In genomic region chr1:183096889-183097288, GRCh38 we compare ENCODE assay signal across 14 cellular contexts.
DNase-seq lines count a peak whose midpoint lies in the region; ATAC-seq and TF ChIP-seq lines count a peak whose summit lies in the region.
"Had no signal": no experiment of that assay in that cellular context is flagged by ENCODE, and none has a peak within 500 bp of the region (broad histone marks: within the 10 kb centered on the region; RNA-seq: fewer than 3 reads in every experiment).

No MANE protein-coding gene starts in this region.

- intact Hi-C loops in right cardiac atrium (cut with DNase I) (loop anchor here in 1 of 4 donors (10.0 kb wide), 1 partner anchor 52 kb away; no protein-coding TSS in a partner anchor), sigmoid colon (cut with DNase I) (no loop called here)
- intact Hi-C loops in activated T-helper 1 cell treated with anti-CD3 and anti-CD28 coated beads, Interleukin-12 subunit alpha, Interleukin-12 subunit beta, Interleukin-2, Interleukin-4 antibody, amounts not matched to agents 30 ng/mL and 10 ng/mL and 1 ng/mL, durations not matched to agents 14 hours and 24 hours and 36 hours (cut with micrococcal nuclease), result no loop called here
- intact Hi-C loops in activated CD4-positive, alpha-beta T cell treated with anti-CD3 and anti-CD28 coated beads, Interleukin-2, amount 10 ng/mL, durations not matched to agents 24 days and 14 days (cut with micrococcal nuclease), result no loop called here

- H3K4me3 ChIP-seq in BLaER1 treated with 17β-estradiol and CSF1 and Interleukin-3, amounts not matched to agents 10 nM and 100 nM, result no peak overlapping the region
- H3K4me3 ChIP-seq in astrocyte of the spinal cord (ENCODE audit: low read depth, low read length), result no peak overlapping the region
- H3K4me3 ChIP-seq in right cardiac atrium (ENCODE audit: low read length), result no peak overlapping the region
- no peak overlapping the region for H3K4me3 ChIP-seq in sigmoid colon

- peaks cover 5 to 100% (median 49%) of the 10 kb centered on the region in 11 experiments; a peak in 18 of 22 replicates for H4K20me1 ChIP-seq in BLaER1 treated with 17β-estradiol and CSF1 and Interleukin-3, amounts not matched to agents 10 nM and 100 nM

- no peak for TF ChIP-seq POLR2A in sigmoid colon (IDR thresholded peaks at IDR 0.05)

- ATAC-seq in right cardiac atrium, result peak; percentile 70 to 79
- no peak for ATAC-seq in natural killer cell treated with Interleukin-12 subunit alpha and Interleukin-12 subunit beta and Interleukin-15 and Interleukin-18, amount 100 ng/mL, for 72 hours
- ATAC-seq in activated naive CD4-positive, alpha-beta T cell treated with anti-CD3 and anti-CD28 coated beads, Interleukin-2, amount 50 U/mL, for 72 hours, result no peak
- ATAC-seq: PC-3 had no signal

- peaks cover 17 to 44% (median 30%) of the 10 kb centered on the region in 10 experiments for H3K4me1 ChIP-seq in BLaER1 treated with 17β-estradiol and CSF1 and Interleukin-3, amounts not matched to agents 10 nM and 100 nM
- peaks cover 15% of the 10 kb centered on the region for H3K4me1 ChIP-seq in right cardiac atrium (ENCODE audit: control insufficient read depth, insufficient read depth, low read length)
- H3K4me1 ChIP-seq in sigmoid colon, result peaks cover 0 to 97% (median 91%) of the 10 kb centered on the region in 4 donors

- H3K9ac ChIP-seq in BLaER1 treated with 17β-estradiol and CSF1 and Interleukin-3, amounts not matched to agents 10 nM and 100 nM, result no peak overlapping the region

- no peaks in the 10 kb centered on the region for H3K4me1 Mint-ChIP-seq in natural killer cell treated with Interleukin-12 subunit alpha and Interleukin-12 subunit beta and Interleukin-15 and Interleukin-18, amount 100 ng/mL, for 72 hours (ENCODE audit: low read depth in 2 of 2)
- no peaks in the 10 kb centered on the region for H3K4me1 Mint-ChIP-seq in activated T-helper 1 cell treated with anti-CD3 and anti-CD28 coated beads, Interleukin-12 subunit alpha, Interleukin-12 subunit beta, Interleukin-2, Interleukin-4 antibody, amounts not matched to agents 30 ng/mL and 10 ng/mL and 1 ng/mL, durations not matched to agents 14 hours and 24 hours and 36 hours (ENCODE audit: low read depth)
- H3K4me1 Mint-ChIP-seq in activated CD4-positive, alpha-beta T cell treated with anti-CD3 and anti-CD28 coated beads, Interleukin-2, amount 10 ng/mL, durations not matched to agents 24 days and 14 days, result no peaks in the 10 kb centered on the region
- H3K4me1 Mint-ChIP-seq: activated naive CD8-positive, alpha-beta T cell treated with anti-CD3 and anti-CD28 coated beads for 36 hours had no signal

- peaks cover 11 to 16% of the 10 kb centered on the region in 2 donors for H3K27me3 Mint-ChIP-seq in natural killer cell treated with Interleukin-12 subunit alpha and Interleukin-12 subunit beta and Interleukin-15 and Interleukin-18, amount 100 ng/mL, for 72 hours
- peaks cover 14% of the 10 kb centered on the region for H3K27me3 Mint-ChIP-seq in activated T-helper 1 cell treated with anti-CD3 and anti-CD28 coated beads, Interleukin-12 subunit alpha, Interleukin-12 subunit beta, Interleukin-2, Interleukin-4 antibody, amounts not matched to agents 30 ng/mL and 10 ng/mL and 1 ng/mL, durations not matched to agents 14 hours and 24 hours and 36 hours (ENCODE audit: insufficient read depth)
- peaks cover 11% of the 10 kb centered on the region for H3K27me3 Mint-ChIP-seq in activated CD4-positive, alpha-beta T cell treated with anti-CD3 and anti-CD28 coated beads, Interleukin-2, amount 10 ng/mL, durations not matched to agents 24 days and 14 days

- no peak overlapping the region for H3K4me3 Mint-ChIP-seq in natural killer cell treated with Interleukin-12 subunit alpha and Interleukin-12 subunit beta and Interleukin-15 and Interleukin-18, amount 100 ng/mL, for 72 hours
- no peak overlapping the region for H3K4me3 Mint-ChIP-seq in activated T-helper 1 cell treated with anti-CD3 and anti-CD28 coated beads, Interleukin-12 subunit alpha, Interleukin-12 subunit beta, Interleukin-2, Interleukin-4 antibody, amounts not matched to agents 30 ng/mL and 10 ng/mL and 1 ng/mL, durations not matched to agents 14 hours and 24 hours and 36 hours
- H3K4me3 Mint-ChIP-seq in activated CD4-positive, alpha-beta T cell treated with anti-CD3 and anti-CD28 coated beads, Interleukin-2, amount 10 ng/mL, durations not matched to agents 24 days and 14 days, result no peak overlapping the region
- H3K4me3 Mint-ChIP-seq: activated naive CD8-positive, alpha-beta T cell treated with anti-CD3 and anti-CD28 coated beads for 36 hours had no signal

- no peaks in the 10 kb centered on the region for H3K27me3 ChIP-seq in BLaER1 treated with 17β-estradiol and CSF1 and Interleukin-3, amounts not matched to agents 10 nM and 100 nM
- H3K27me3 ChIP-seq in right cardiac atrium (ENCODE audit: control insufficient read depth, insufficient read depth), result no peaks in the 10 kb centered on the region
- no peaks in the 10 kb centered on the region for H3K27me3 ChIP-seq in sigmoid colon

- no peaks in the 10 kb centered on the region for H3K9me3 Mint-ChIP-seq in natural killer cell treated with Interleukin-12 subunit alpha and Interleukin-12 subunit beta and Interleukin-15 and Interleukin-18, amount 100 ng/mL, for 72 hours
- H3K9me3 Mint-ChIP-seq in activated naive CD4-positive, alpha-beta T cell treated with anti-CD3 and anti-CD28 coated beads, Interleukin-2, amount 50 U/mL, for 72 hours, result no peaks in the 10 kb centered on the region
- no peaks in the 10 kb centered on the region for H3K9me3 Mint-ChIP-seq in activated T-helper 1 cell treated with anti-CD3 and anti-CD28 coated beads, Interleukin-12 subunit alpha, Interleukin-12 subunit beta, Interleukin-2, Interleukin-4 antibody, amounts not matched to agents 30 ng/mL and 10 ng/mL and 1 ng/mL, durations not matched to agents 14 hours and 24 hours and 36 hours
- H3K9me3 Mint-ChIP-seq in activated CD4-positive, alpha-beta T cell treated with anti-CD3 and anti-CD28 coated beads, Interleukin-2, amount 10 ng/mL, durations not matched to agents 24 days and 14 days, result no peaks in the 10 kb centered on the region
- H3K9me3 Mint-ChIP-seq: activated naive CD8-positive, alpha-beta T cell treated with anti-CD3 and anti-CD28 coated beads for 36 hours had no signal

- no peak for TF ChIP-seq EP300 in sigmoid colon (IDR thresholded peaks at IDR 0.05)

- H3K36me3 Mint-ChIP-seq in natural killer cell treated with Interleukin-12 subunit alpha and Interleukin-12 subunit beta and Interleukin-15 and Interleukin-18, amount 100 ng/mL, for 72 hours, result no peaks in the 10 kb centered on the region
- H3K36me3 Mint-ChIP-seq in activated naive CD4-positive, alpha-beta T cell treated with anti-CD3 and anti-CD28 coated beads, Interleukin-2, amount 50 U/mL, for 72 hours, result no peaks in the 10 kb centered on the region
- H3K36me3 Mint-ChIP-seq in activated T-helper 1 cell treated with anti-CD3 and anti-CD28 coated beads, Interleukin-12 subunit alpha, Interleukin-12 subunit beta, Interleukin-2, Interleukin-4 antibody, amounts not matched to agents 30 ng/mL and 10 ng/mL and 1 ng/mL, durations not matched to agents 14 hours and 24 hours and 36 hours (ENCODE audit: low read depth), result no peaks in the 10 kb centered on the region
- no peaks in the 10 kb centered on the region for H3K36me3 Mint-ChIP-seq in activated CD4-positive, alpha-beta T cell treated with anti-CD3 and anti-CD28 coated beads, Interleukin-2, amount 10 ng/mL, durations not matched to agents 24 days and 14 days (ENCODE audit: low read depth)
- H3K36me3 Mint-ChIP-seq: activated naive CD8-positive, alpha-beta T cell treated with anti-CD3 and anti-CD28 coated beads for 36 hours had no signal

- TF ChIP-seq CTCF in astrocyte of the spinal cord (IDR thresholded peaks at IDR 0.05; ENCODE audit: low read depth, low read length) (no peak), sigmoid colon (IDR thresholded peaks at IDR 0.05) (no peak)

- H3K9me3 ChIP-seq in BLaER1 treated with 17β-estradiol and CSF1 and Interleukin-3, amounts not matched to agents 10 nM and 100 nM (replicated peaks in 1 of 11), result no peaks in the 10 kb centered on the region; a peak in 1 of 22 replicates
- no peaks in the 10 kb centered on the region for H3K9me3 ChIP-seq in right cardiac atrium (ENCODE audit: control insufficient read depth, low read length)
- no peaks in the 10 kb centered on the region for H3K9me3 ChIP-seq in sigmoid colon

- 0 out of 22 replicates have a peak overlapping the region, but pooled peaks of 2 of the 11 experiments have one; percentile 1 to 17 for H3K27ac ChIP-seq in BLaER1 treated with 17β-estradiol and CSF1 and Interleukin-3, amounts not matched to agents 10 nM and 100 nM
- peak overlapping the region; percentile 70 for H3K27ac ChIP-seq in right cardiac atrium (ENCODE audit: low read length)
- peak overlapping the region; percentile 53 to 74 (median 64) for H3K27ac ChIP-seq in sigmoid colon
- H3K27ac ChIP-seq: C4-2B had no signal

- peak overlapping the region in 8 of 11 experiments; percentile 2 to 47 (median 26); a peak in 11 of 22 replicates for H3K4me2 ChIP-seq in BLaER1 treated with 17β-estradiol and CSF1 and Interleukin-3, amounts not matched to agents 10 nM and 100 nM

- H3K36me3 ChIP-seq in BLaER1 treated with 17β-estradiol and CSF1 and Interleukin-3, amounts not matched to agents 10 nM and 100 nM, result peaks cover 0 to 68% (median 39%) of the 10 kb centered on the region in 11 experiments; a peak in 16 of 22 replicates
- H3K36me3 ChIP-seq in sigmoid colon, result no peaks in the 10 kb centered on the region

- WGBS in right cardiac atrium, result 50% methylated on average over 3 of the region's 3 CpGs
- WGBS in sigmoid colon, 2 donors, result 68 to 76% methylated on average over 3 of the region's 3 CpGs

- no peak overlapping the region for H3K27ac Mint-ChIP-seq in natural killer cell treated with Interleukin-12 subunit alpha and Interleukin-12 subunit beta and Interleukin-15 and Interleukin-18, amount 100 ng/mL, for 72 hours
- no peak overlapping the region for H3K27ac Mint-ChIP-seq in activated naive CD4-positive, alpha-beta T cell treated with anti-CD3 and anti-CD28 coated beads, Interleukin-2, amount 50 U/mL, for 72 hours
- no peak overlapping the region for H3K27ac Mint-ChIP-seq in activated T-helper 1 cell treated with anti-CD3 and anti-CD28 coated beads, Interleukin-12 subunit alpha, Interleukin-12 subunit beta, Interleukin-2, Interleukin-4 antibody, amounts not matched to agents 30 ng/mL and 10 ng/mL and 1 ng/mL, durations not matched to agents 14 hours and 24 hours and 36 hours
- H3K27ac Mint-ChIP-seq in activated CD4-positive, alpha-beta T cell treated with anti-CD3 and anti-CD28 coated beads, Interleukin-2, amount 10 ng/mL, durations not matched to agents 24 days and 14 days, result no peak overlapping the region
- H3K27ac Mint-ChIP-seq: activated naive CD8-positive, alpha-beta T cell treated with anti-CD3 and anti-CD28 coated beads for 36 hours had no signal

- DNase-seq in astrocyte of the spinal cord (ENCODE audit: low read depth, low spot score) (peak; percentile 51), right cardiac atrium (no peak), sigmoid colon (peak; percentile 77)
- DNase-seq in natural killer cell treated with Interleukin-12 subunit alpha and Interleukin-12 subunit beta and Interleukin-15 and Interleukin-18, amount 100 ng/mL, for 72 hours (ENCODE audit: low spot score), result no peak
- DNase-seq in activated naive CD4-positive, alpha-beta T cell treated with anti-CD3 and anti-CD28 coated beads, Interleukin-2, amount 50 U/mL, for 72 hours (ENCODE audit: low spot score in 2 of 2), result no peak
- DNase-seq in activated T-helper 1 cell treated with anti-CD3 and anti-CD28 coated beads, Interleukin-12 subunit alpha, Interleukin-12 subunit beta, Interleukin-2, Interleukin-4 antibody, amounts not matched to agents 30 ng/mL and 10 ng/mL and 1 ng/mL, durations not matched to agents 14 hours and 24 hours and 36 hours (ENCODE audit: low spot score), result no peak
- no peak for DNase-seq in activated CD4-positive, alpha-beta T cell treated with anti-CD3 and anti-CD28 coated beads, Interleukin-2, amount 10 ng/mL, durations not matched to agents 24 days and 14 days
- DNase-seq: activated naive CD8-positive, alpha-beta T cell treated with anti-CD3 and anti-CD28 coated beads for 36 hours; occipital lobe; PC-3; stimulated activated CD4-positive, alpha-beta T cell treated with anti-CD3 and anti-CD28 coated beads, Interleukin-4, amount 100 ng/mL, for 4 hours; T-helper 9 cell had no signal

- in situ Hi-C loops in astrocyte of the spinal cord (cut with HindIII; ENCODE audit: low sequenced_read_pairs), result no loop called here

Comparison
In these comparisons a context has a peak if more than half of its experiments do, and no peak if none do; other contexts are left out.
1. DNase-seq: peak in astrocyte of the spinal cord (single experiment) and sigmoid colon (single experiment); none in right cardiac atrium (0 of 3), natural killer cell treated with Interleukin-12 subunit alpha and Interleukin-12 subunit beta and Interleukin-15 and Interleukin-18, amount 100 ng/mL, for 72 hours (single experiment), activated naive CD4-positive, alpha-beta T cell treated with anti-CD3 and anti-CD28 coated beads, Interleukin-2, amount 50 U/mL, for 72 hours (0 of 2), activated T-helper 1 cell treated with anti-CD3 and anti-CD28 coated beads, Interleukin-12 subunit alpha, Interleukin-12 subunit beta, Interleukin-2, Interleukin-4 antibody, amounts not matched to agents 30 ng/mL and 10 ng/mL and 1 ng/mL, durations not matched to agents 14 hours and 24 hours and 36 hours (single experiment) and activated CD4-positive, alpha-beta T cell treated with anti-CD3 and anti-CD28 coated beads, Interleukin-2, amount 10 ng/mL, durations not matched to agents 24 days and 14 days (single experiment).
2. ATAC-seq: peak in right cardiac atrium (2 of 2); none in natural killer cell treated with Interleukin-12 subunit alpha and Interleukin-12 subunit beta and Interleukin-15 and Interleukin-18, amount 100 ng/mL, for 72 hours (0 of 2) and activated naive CD4-positive, alpha-beta T cell treated with anti-CD3 and anti-CD28 coated beads, Interleukin-2, amount 50 U/mL, for 72 hours (0 of 2).